In genomic region chr3:27900316-27900715, GRCh38 we compare ENCODE assay signal across 20 cellular contexts.
DNase-seq lines count a peak whose midpoint lies in the region; ATAC-seq and TF ChIP-seq lines count a peak whose summit lies in the region.
"Had no signal": no experiment of that assay in that cellular context is flagged by ENCODE, and none has a peak within 500 bp of the region (broad histone marks: within the 10 kb centered on the region; RNA-seq: fewer than 3 reads in every experiment).

No MANE protein-coding gene starts in this region.

- no peak overlapping the region for H3K23ac ChIP-seq in neuronal stem cell (ENCODE audit: low read depth, low read length, poor library complexity)

- peak; percentile 81 for ATAC-seq in CD8-positive, alpha-beta T cell
- peak; percentile 79 to 91 (median 83) for ATAC-seq in natural killer cell
- no peak for ATAC-seq in GM21515 (IDR thresholded peaks at IDR 0.05; ENCODE audit: unreplicated experiment)
- ATAC-seq: GM23338; left lobe of liver; sciatic nerve; stimulated activated naive B cell treated with anti-CD40 and anti-IgM and Interleukin-4, amounts not matched to agents 10 μg/mL and 1 μg/mL and 100 μg/mL, for 72 hours had no signal

- no peak overlapping the region for H4K8ac ChIP-seq in neuronal stem cell (ENCODE audit: low read depth, low read length)

- H2AFZ ChIP-seq in neuronal stem cell (ENCODE audit: low read length) = no peak overlapping the region
- H2AFZ ChIP-seq: GM23338 had no signal

- no peak overlapping the region for H2AK5ac ChIP-seq in neuronal stem cell (ENCODE audit: low read depth, low read length)

- POLR2A ChIA-PET in CD8-positive, alpha-beta T cell (lab: Charles Lee) = interaction anchor here (1.0 kb wide), 1 partner anchor 177 kb away, joined by 3 read pairs; no protein-coding TSS in a partner anchor

- H3K9me3 ChIP-seq in CD8-positive, alpha-beta T cell (ENCODE audit: low read length) = no peaks in the 10 kb centered on the region
- no peaks in the 10 kb centered on the region for H3K9me3 ChIP-seq in neuronal stem cell (replicated peaks in 1 of 2; ENCODE audit: control insufficient read depth in 2 of 2, insufficient read depth in 1 of 2, low read depth in 1 of 2, low read length in 2 of 2)

- no peak overlapping the region for H3K9ac ChIP-seq in neuronal stem cell (ENCODE audit: low read depth, low read length, poor library complexity)

- no peak overlapping the region for H3K4me2 ChIP-seq in neuronal stem cell (ENCODE audit: insufficient read depth, low read length, poor library complexity, severe bottlenecking)
- H3K4me2 ChIP-seq: GM23338 had no signal

- H2BK12ac ChIP-seq in neuronal stem cell (ENCODE audit: low read length) = no peak overlapping the region

- H3K27me3 Mint-ChIP-seq in CD8-positive, alpha-beta T cell (ENCODE audit: low read depth) = no peaks in the 10 kb centered on the region
- no peaks in the 10 kb centered on the region for H3K27me3 Mint-ChIP-seq in activated T-helper 2 cell treated with anti-CD3 and anti-CD28 coated beads, Interferon-gamma antibody, Interleukin-2, Interleukin-4, amounts not matched to agents 10 μg/mL and 5 μg/mL and 100 μg/mL, durations not matched to agents 14 hours and 24 hours and 36 hours (ENCODE audit: low read depth)
- peaks cover 2 to 9% of the 10 kb centered on the region in 2 donors for H3K27me3 Mint-ChIP-seq in natural killer cell (ENCODE audit: low read depth in 2 of 2)
- H3K27me3 Mint-ChIP-seq: stimulated activated naive B cell treated with anti-CD40 and anti-IgM and Interleukin-4, amounts not matched to agents 10 μg/mL and 1 μg/mL and 100 μg/mL, for 72 hours had no signal

- H3K4me3 ChIP-seq in CD8-positive, alpha-beta T cell (ENCODE audit: low read depth, low read length) = no peak overlapping the region
- H3K4me3 ChIP-seq in neuronal stem cell (ENCODE audit: low read length in 2 of 2) = no peak overlapping the region
- H3K4me3 ChIP-seq: GM23338 had no signal

- no peak overlapping the region for H3K14ac ChIP-seq in neuronal stem cell (ENCODE audit: low read length)

- no peak overlapping the region for H3K27ac ChIP-seq in CD8-positive, alpha-beta T cell (ENCODE audit: low read depth, low read length)
- H3K27ac ChIP-seq in neuronal stem cell (replicated peaks; ENCODE audit: low read length) = no peak overlapping the region

- H3K18ac ChIP-seq in neuronal stem cell (ENCODE audit: low read length) = no peak overlapping the region

- no peak overlapping the region for H3K4me3 Mint-ChIP-seq in CD8-positive, alpha-beta T cell
- H3K4me3 Mint-ChIP-seq in activated T-helper 2 cell treated with anti-CD3 and anti-CD28 coated beads, Interferon-gamma antibody, Interleukin-2, Interleukin-4, amounts not matched to agents 10 μg/mL and 5 μg/mL and 100 μg/mL, durations not matched to agents 14 hours and 24 hours and 36 hours (ENCODE audit: low read depth) = no peak overlapping the region
- peak overlapping the region; percentile 78 for H3K4me3 Mint-ChIP-seq in natural killer cell
- H3K4me3 Mint-ChIP-seq: GM23338; stimulated activated naive B cell treated with anti-CD40 and anti-IgM and Interleukin-4, amounts not matched to agents 10 μg/mL and 1 μg/mL and 100 μg/mL, for 72 hours; type B pancreatic cell had no signal

- H3K27ac Mint-ChIP-seq in CD8-positive, alpha-beta T cell = peak overlapping the region; percentile 15
- peak overlapping the region; percentile 68 for H3K27ac Mint-ChIP-seq in activated T-helper 2 cell treated with anti-CD3 and anti-CD28 coated beads, Interferon-gamma antibody, Interleukin-2, Interleukin-4, amounts not matched to agents 10 μg/mL and 5 μg/mL and 100 μg/mL, durations not matched to agents 14 hours and 24 hours and 36 hours
- H3K27ac Mint-ChIP-seq in natural killer cell = peak overlapping the region; percentile 64 to 72
- H3K27ac Mint-ChIP-seq: GM23338; stimulated activated naive B cell treated with anti-CD40 and anti-IgM and Interleukin-4, amounts not matched to agents 10 μg/mL and 1 μg/mL and 100 μg/mL, for 72 hours; type B pancreatic cell had no signal

- no peak overlapping the region for H4K91ac ChIP-seq in neuronal stem cell (ENCODE audit: low read depth, low read length, poor library complexity)

- DNase-seq in CD8-positive, alpha-beta T cell = peak in 5 of 7 experiments; percentile 9 to 68 (median 33)
- DNase-seq in NK-92 treated with Interleukin-12 subunit alpha and Interleukin-12 subunit beta, amount 100 ng/mL, for 24 hours (lab: John Stamatoyannopoulos, UW) = peak; percentile 54
- no peak for DNase-seq in activated T-helper 2 cell treated with anti-CD3 and anti-CD28 coated beads, Interferon-gamma antibody, Interleukin-2, Interleukin-4, amounts not matched to agents 10 μg/mL and 5 μg/mL and 100 μg/mL, durations not matched to agents 14 hours and 24 hours and 36 hours (ENCODE audit: low spot score)
- peak; percentile 32 for DNase-seq in natural killer cell
- DNase-seq in neuronal stem cell (ENCODE audit: low spot score) = no peak
- DNase-seq in GM20000 (ENCODE audit: low spot score) = no peak
- no peak for DNase-seq in ureter (ENCODE audit: low spot score)
- DNase-seq: DMS153; Karpas-422; NCI-H1105 treated with DMSO at 0.1 percent for 48 hours; NCI-H2107; NCI-H526; stimulated activated CD4-positive, alpha-beta T cell treated with anti-CD3 and anti-CD28 coated beads, Interleukin-1b, Interleukin-23, amount 100 ng/mL, for 48 hours; stimulated activated naive B cell treated with anti-CD40 and anti-IgM and Interleukin-4, amounts not matched to agents 10 μg/mL and 1 μg/mL and 100 μg/mL, for 72 hours; T-helper 9 cell had no signal

- no peak overlapping the region for H2BK120ac ChIP-seq in neuronal stem cell (ENCODE audit: low read depth, low read length)

- H2BK5ac ChIP-seq in neuronal stem cell (ENCODE audit: low read length) = no peak overlapping the region

- no peaks in the 10 kb centered on the region for H3K36me3 ChIP-seq in CD8-positive, alpha-beta T cell (ENCODE audit: insufficient read depth, low read length)
- peaks cover 0 to 1% of the 10 kb centered on the region in 2 donors for H3K36me3 ChIP-seq in neuronal stem cell (replicated peaks in 1 of 2; ENCODE audit: control insufficient read depth in 2 of 2, insufficient read depth in 2 of 2, low read length in 2 of 2)

- no peaks in the 10 kb centered on the region for H3K27me3 ChIP-seq in CD8-positive, alpha-beta T cell (ENCODE audit: insufficient read depth, low read length)
- no peaks in the 10 kb centered on the region for H3K27me3 ChIP-seq in neuronal stem cell (ENCODE audit: control insufficient read depth in 3 of 3, insufficient read depth in 3 of 3, low read depth in 1 of 3, low read length in 3 of 3)

- H3K9me3 Mint-ChIP-seq in CD8-positive, alpha-beta T cell = peaks cover 1% of the 10 kb centered on the region
- H3K9me3 Mint-ChIP-seq in activated T-helper 2 cell treated with anti-CD3 and anti-CD28 coated beads, Interferon-gamma antibody, Interleukin-2, Interleukin-4, amounts not matched to agents 10 μg/mL and 5 μg/mL and 100 μg/mL, durations not matched to agents 14 hours and 24 hours and 36 hours = peaks cover 20% of the 10 kb centered on the region
- H3K9me3 Mint-ChIP-seq in natural killer cell = peaks cover under 1 to 1% of the 10 kb centered on the region in 2 donors
- H3K9me3 Mint-ChIP-seq: GM23338; stimulated activated naive B cell treated with anti-CD40 and anti-IgM and Interleukin-4, amounts not matched to agents 10 μg/mL and 1 μg/mL and 100 μg/mL, for 72 hours; type B pancreatic cell had no signal

- TF ChIP-seq CTCF in CD8-positive, alpha-beta T cell (IDR thresholded peaks at IDR 0.05) = no peak
- TF ChIP-seq CTCF in natural killer cell (IDR thresholded peaks at IDR 0.05) = no peak
- TF ChIP-seq CTCF in GM20000 (IDR thresholded peaks at IDR 0.05; ENCODE audit: extremely low read depth, missing control alignments) = no peak

- H2BK15ac ChIP-seq in neuronal stem cell (ENCODE audit: low read length) = no peak overlapping the region

- peaks cover 46% of the 10 kb centered on the region for H3K4me1 ChIP-seq in CD8-positive, alpha-beta T cell (ENCODE audit: insufficient read depth, low read length)
- H3K4me1 ChIP-seq in neuronal stem cell (ENCODE audit: control insufficient read depth in 2 of 2, insufficient read depth in 1 of 2, low read depth in 1 of 2, low read length in 2 of 2) = no peaks in the 10 kb centered on the region

- peaks cover 67% of the 10 kb centered on the region for H3K4me1 Mint-ChIP-seq in CD8-positive, alpha-beta T cell (ENCODE audit: low read depth)
- H3K4me1 Mint-ChIP-seq in activated T-helper 2 cell treated with anti-CD3 and anti-CD28 coated beads, Interferon-gamma antibody, Interleukin-2, Interleukin-4, amounts not matched to agents 10 μg/mL and 5 μg/mL and 100 μg/mL, durations not matched to agents 14 hours and 24 hours and 36 hours (ENCODE audit: low read depth) = peaks cover 25% of the 10 kb centered on the region
- peaks cover 60 to 68% of the 10 kb centered on the region in 2 donors for H3K4me1 Mint-ChIP-seq in natural killer cell
- H3K4me1 Mint-ChIP-seq: GM23338; stimulated activated naive B cell treated with anti-CD40 and anti-IgM and Interleukin-4, amounts not matched to agents 10 μg/mL and 1 μg/mL and 100 μg/mL, for 72 hours had no signal

- no peaks in the 10 kb centered on the region for H3K79me1 ChIP-seq in neuronal stem cell (ENCODE audit: low read depth, low read length)

- CTCF ChIA-PET in CD8-positive, alpha-beta T cell (lab: Charles Lee) = interaction anchor here (0.5 kb wide), 1 partner anchor 148 kb away, joined by 3 read pairs; no protein-coding TSS in a partner anchor

- H3K4ac ChIP-seq in neuronal stem cell (ENCODE audit: low read length) = no peak overlapping the region

- no peaks in the 10 kb centered on the region for H3K36me3 Mint-ChIP-seq in CD8-positive, alpha-beta T cell
- peaks cover 17% of the 10 kb centered on the region for H3K36me3 Mint-ChIP-seq in activated T-helper 2 cell treated with anti-CD3 and anti-CD28 coated beads, Interferon-gamma antibody, Interleukin-2, Interleukin-4, amounts not matched to agents 10 μg/mL and 5 μg/mL and 100 μg/mL, durations not matched to agents 14 hours and 24 hours and 36 hours (ENCODE audit: low read depth)
- H3K36me3 Mint-ChIP-seq in natural killer cell = no peaks in the 10 kb centered on the region
- H3K36me3 Mint-ChIP-seq: stimulated activated naive B cell treated with anti-CD40 and anti-IgM and Interleukin-4, amounts not matched to agents 10 μg/mL and 1 μg/mL and 100 μg/mL, for 72 hours; type B pancreatic cell had no signal

- intact Hi-C loops in CD8-positive, alpha-beta T cell (cut with DNase I, micrococcal nuclease) = loop anchor here in 1 of 2 experiments (1.0 to 5.0 kb wide), 3 partner anchors 19 to 73 kb away; no protein-coding TSS in a partner anchor
- intact Hi-C loops in activated T-helper 2 cell treated with anti-CD3 and anti-CD28 coated beads, Interferon-gamma antibody, Interleukin-2, Interleukin-4, amounts not matched to agents 10 μg/mL and 5 μg/mL and 100 μg/mL, durations not matched to agents 14 hours and 24 hours and 36 hours (cut with micrococcal nuclease) = loop anchor here (5.0 kb wide), 2 partner anchors 38 to 178 kb away; partner anchors contain the start of gene EOMES
- intact Hi-C loops in natural killer cell (cut with micrococcal nuclease) = loop anchor here (1.0 to 5.0 kb wide), 6 partner anchors 39 to 428 kb away; no protein-coding TSS in a partner anchor

- WGBS in neuronal stem cell (ENCODE audit: extremely low coverage in 2 of 2, insufficient read length in 2 of 2, insufficient replicate concordance in 1 of 2), 2 donors = no CpG with 5 or more reads among the region's 2 CpGs

Comparison
In these comparisons a context has a peak if more than half of its experiments do, and no peak if none do; other contexts are left out.
1. DNase-seq: peak in CD8-positive, alpha-beta T cell (5 of 7), NK-92 treated with Interleukin-12 subunit alpha and Interleukin-12 subunit beta, amount 100 ng/mL, for 24 hours (single experiment) and natural killer cell (single experiment); none in activated T-helper 2 cell treated with anti-CD3 and anti-CD28 coated beads, Interferon-gamma antibody, Interleukin-2, Interleukin-4, amounts not matched to agents 10 μg/mL and 5 μg/mL and 100 μg/mL, durations not matched to agents 14 hours and 24 hours and 36 hours (single experiment), neuronal stem cell (single experiment), GM20000 (single experiment) and ureter (single experiment).
2. H3K27ac Mint-ChIP-seq: peak in every context shown above with its lines; median percentile 68 in activated T-helper 2 cell treated with anti-CD3 and anti-CD28 coated beads, Interferon-gamma antibody, Interleukin-2, Interleukin-4, amounts not matched to agents 10 μg/mL and 5 μg/mL and 100 μg/mL, durations not matched to agents 14 hours and 24 hours and 36 hours; 68 in natural killer cell; 15 in CD8-positive, alpha-beta T cell.